8 cellular contexts compared by ENCODE assay signal in the genomic region with DNA sequence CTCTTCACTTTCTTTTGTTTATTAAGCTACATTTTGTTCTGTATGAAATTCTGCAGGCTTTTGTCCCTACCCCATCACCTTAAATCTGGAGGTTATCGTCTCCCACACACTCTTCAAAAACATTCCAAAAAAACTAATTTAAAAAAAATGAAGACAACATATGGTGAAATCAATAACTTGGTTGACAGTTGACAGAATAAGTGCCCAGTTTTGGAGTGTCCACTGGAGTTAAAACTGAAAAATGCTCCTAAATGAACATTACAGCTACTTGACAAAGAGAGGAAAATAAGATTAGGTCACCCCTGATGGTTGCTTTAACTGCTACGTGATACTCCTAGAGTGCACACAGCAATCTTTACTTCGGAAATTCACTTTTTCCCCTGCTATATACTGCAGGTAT. TPM values are rescaled to one million over a fixed set of nuclear protein-coding genes. Genes with fewer than 3 reads are reported as not detected.
DNase-seq lines count a peak whose midpoint lies in the region; ATAC-seq and TF ChIP-seq lines count a peak whose summit lies in the region.

No MANE protein-coding gene starts in this region.

- H3K4me3 ChIP-seq in WI38 (ENCODE audit: low read depth, low read length) = peak overlapping the region; percentile 90
- H3K4me3 ChIP-seq in iPS-18a (ENCODE audit: low read length) = peak overlapping the region; percentile 93
- peak overlapping the region; percentile 73 to 75 for H3K4me3 ChIP-seq in testis

- H3K4me1 Mint-ChIP-seq in activated CD4-positive, alpha-beta T cell treated with anti-CD3 and anti-CD28 coated beads for 36 hours = peaks cover 34% of the 10 kb centered on the region

- H3K27me3 Mint-ChIP-seq in activated CD4-positive, alpha-beta T cell treated with anti-CD3 and anti-CD28 coated beads for 36 hours = no peaks in the 10 kb centered on the region

- 28 to 30% methylated on average over 3 of the region's 3 CpGs for WGBS in testis, 2 donors

- peak; percentile 5 for ATAC-seq in activated CD4-positive, alpha-beta T cell treated with anti-CD3 and anti-CD28 coated beads for 36 hours
- no peak for ATAC-seq in HG02870 (IDR thresholded peaks at IDR 0.05; ENCODE audit: unreplicated experiment)
- no peak for ATAC-seq in HG02885 (IDR thresholded peaks at IDR 0.05; ENCODE audit: poor library complexity, unreplicated experiment)

- H3K36me3 Mint-ChIP-seq in activated CD4-positive, alpha-beta T cell treated with anti-CD3 and anti-CD28 coated beads for 36 hours (ENCODE audit: low read depth) = peaks cover 6% of the 10 kb centered on the region

- TF ChIP-seq POLR2A in testis (IDR thresholded peaks at IDR 0.05) = no peak

- no peak for TF ChIP-seq CTCF in WI38 (IDR thresholded peaks at IDR 0.05; ENCODE audit: low read depth, low read length)
- TF ChIP-seq CTCF in testis (IDR thresholded peaks at IDR 0.05) = no peak

- DNase-seq in activated CD4-positive, alpha-beta T cell treated with anti-CD3 and anti-CD28 coated beads for 36 hours = no peak
- no peak for DNase-seq in activated CD4-positive, alpha-beta T cell treated with anti-CD3 and anti-CD28 coated beads for 48 hours
- no peak for DNase-seq in testis
- no peak for DNase-seq in foreskin melanocyte

- H3K27ac Mint-ChIP-seq in activated CD4-positive, alpha-beta T cell treated with anti-CD3 and anti-CD28 coated beads for 36 hours = peak overlapping the region; percentile 90

- intact Hi-C loops in activated CD4-positive, alpha-beta T cell treated with anti-CD3 and anti-CD28 coated beads for 36 hours (cut with DNase I, micrococcal nuclease) = loop anchor here (1.0 to 10.0 kb wide), 10 partner anchors 112 to 757 kb away; partner anchors contain the start of genes LSM6 (in 1 of the 2), MMAA (in 1 of the 2), OTUD4 (in 1 of the 2) and SLC10A7 (in 1 of the 2)
- intact Hi-C loops in testis (cut with DNase I; ENCODE audit: low total_unique reads) = no loop called here

- peaks cover 23% of the 10 kb centered on the region for H3K4me1 ChIP-seq in iPS-18a (ENCODE audit: control insufficient read depth, low read depth, low read length)
- peaks cover 6% of the 10 kb centered on the region for H3K4me1 ChIP-seq in testis

- CTCF ChIA-PET in activated CD4-positive, alpha-beta T cell treated with anti-CD3 and anti-CD28 coated beads for 36 hours (lab: Charles Lee) = no interaction called here

- H3K9ac ChIP-seq in iPS-18a (ENCODE audit: low read length) = peak overlapping the region; percentile 91

- no peaks in the 10 kb centered on the region for H3K27me3 ChIP-seq in iPS-18a (ENCODE audit: control insufficient read depth, insufficient read depth, low read length)
- H3K27me3 ChIP-seq in testis = no peaks in the 10 kb centered on the region

- POLR2A ChIA-PET in activated CD4-positive, alpha-beta T cell treated with anti-CD3 and anti-CD28 coated beads for 36 hours (lab: Charles Lee) = no interaction called here

- H3K36me3 ChIP-seq in iPS-18a (ENCODE audit: control insufficient read depth, low read depth, low read length) (no peaks in the 10 kb centered on the region), testis (ENCODE audit: low read depth, missing control alignments) (no peaks in the 10 kb centered on the region)

- peak overlapping the region; percentile 97 for H3K4me3 Mint-ChIP-seq in activated CD4-positive, alpha-beta T cell treated with anti-CD3 and anti-CD28 coated beads for 36 hours

- H3K9me3 ChIP-seq in iPS-18a (ENCODE audit: control insufficient read depth, low read depth, low read length) = no peaks in the 10 kb centered on the region
- no peaks in the 10 kb centered on the region for H3K9me3 ChIP-seq in testis

- H3K9me3 Mint-ChIP-seq in activated CD4-positive, alpha-beta T cell treated with anti-CD3 and anti-CD28 coated beads for 36 hours (ENCODE audit: low read depth) = no peaks in the 10 kb centered on the region

- H3K27ac ChIP-seq in iPS-18a (ENCODE audit: low read length) (no peak overlapping the region), testis (peak overlapping the region in 1 of 2 donors; percentile 95)

RNA-seq across cellular contexts. Expression of gene ZNF827, which starts 0.6 kb away (rescaled TPM):
- 10 to 100 TPM; 21.2 to 26.6 TPM for total RNA-seq in activated CD4-positive, alpha-beta T cell treated with anti-CD3 and anti-CD28 coated beads for 36 hours
- total RNA-seq in testis = 10 to 100 TPM; 37.5 to 46.8 TPM
- 13.9 TPM for polyA plus RNA-seq in testis (ENCODE audit: insufficient read depth, low read depth, low replicate concordance)
